ENCODE assay signal across 9 cellular contexts in the genomic region with DNA sequence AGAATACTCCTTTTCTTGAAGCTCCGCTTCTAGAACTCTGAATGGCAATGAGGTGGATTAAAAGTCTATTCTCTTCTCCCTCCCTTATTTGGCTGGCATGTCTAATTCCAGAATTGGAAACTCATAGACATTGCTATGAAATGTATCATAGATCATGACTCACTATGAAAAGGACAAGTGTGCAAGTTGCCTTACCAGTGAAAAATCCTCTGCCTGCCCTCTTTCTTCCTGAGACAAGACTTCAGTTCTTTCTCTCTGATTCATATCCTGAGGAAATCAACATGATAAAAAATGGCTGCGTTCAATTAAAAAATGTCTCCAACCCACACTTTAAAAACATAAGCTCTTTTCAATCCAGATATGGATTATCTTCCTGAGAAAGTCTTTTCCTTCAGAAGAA.
A peak's percentile ranks its signal among the peaks of the same experiment; 100 is the strongest.
DNase-seq lines count a peak whose midpoint lies in the region; ATAC-seq and TF ChIP-seq lines count a peak whose summit lies in the region.
"Had no signal": no experiment of that assay in that cellular context is flagged by ENCODE, and none has a peak within 500 bp of the region (broad histone marks: within the 10 kb centered on the region; RNA-seq: fewer than 3 reads in every experiment).

No MANE protein-coding gene starts in this region.

- H3K4me1 ChIP-seq in ascending aorta (peaks cover 7 to 57% of the 10 kb centered on the region in 2 donors), smooth muscle cell (ENCODE audit: low read depth) (peaks cover 15% of the 10 kb centered on the region)

- no peaks in the 10 kb centered on the region for H3K27me3 ChIP-seq in ascending aorta
- H3K27me3 ChIP-seq in smooth muscle cell (ENCODE audit: low read depth): no peaks in the 10 kb centered on the region

- H3K27ac ChIP-seq in ascending aorta (peak overlapping the region; percentile 89 to 92), smooth muscle cell (ENCODE audit: low read depth) (peak overlapping the region; percentile 96)

- TF ChIP-seq CTCF in ascending aorta (IDR thresholded peaks at IDR 0.05) (no peak), smooth muscle cell (IDR thresholded peaks at IDR 0.05; ENCODE audit: borderline replicate concordance, insufficient read depth, poor library complexity, severe bottlenecking) (no peak), GM13977 (IDR thresholded peaks at IDR 0.05; ENCODE audit: extremely low read depth, insufficient read depth, missing control alignments) (no peak)

- H4K20me1 ChIP-seq in smooth muscle cell (ENCODE audit: low read depth): no peaks in the 10 kb centered on the region

- peak; percentile 73 for ATAC-seq in Right ventricle myocardium superior (ENCODE audit: poor library complexity)
- ATAC-seq in GM18517 (IDR thresholded peaks at IDR 0.05; ENCODE audit: unreplicated experiment): no peak

- intact Hi-C loops in ascending aorta (cut with DNase I): no loop called here
- intact Hi-C loops in Right ventricle myocardium superior (cut with DNase I): no loop called here

- H2AFZ ChIP-seq in smooth muscle cell (ENCODE audit: low read depth): no peak overlapping the region

- H3F3A ChIP-seq in smooth muscle cell (ENCODE audit: low read depth): peaks cover 36% of the 10 kb centered on the region

- H3K36me3 ChIP-seq in ascending aorta (peaks cover 0 to 13% of the 10 kb centered on the region in 2 donors), smooth muscle cell (ENCODE audit: low read depth) (no peaks in the 10 kb centered on the region)

- H3K9me3 ChIP-seq in ascending aorta (peaks cover 14 to 28% of the 10 kb centered on the region in 2 donors), smooth muscle cell (replicated peaks; ENCODE audit: low read depth) (no peaks in the 10 kb centered on the region)

- WGBS in smooth muscle cell (ENCODE audit: low lambda C conversion rate): 20% methylated on average over 2 of the region's 2 CpGs

- H3K4me3 ChIP-seq in ascending aorta (no peak overlapping the region), smooth muscle cell (no peak overlapping the region)

- H3K4me2 ChIP-seq in smooth muscle cell: peak overlapping the region; percentile 50

- in situ Hi-C loops in GM13977 (cut with MboI; ENCODE audit: low pct_unique_long_range_greater_than_20kb, low sequenced_read_pairs, unreplicated experiment): no loop called here

- DNase-seq in H4 (ENCODE audit: low spot score) (peak; percentile 80), ascending aorta (ENCODE audit: low spot score in 2 of 2) (no peak), Right ventricle myocardium superior (no peak), smooth muscle cell (lab: John Stamatoyannopoulos, UW; ENCODE audit: unreplicated experiment) (no peak), NCI-H2196 (lab: John Stamatoyannopoulos, UW; ENCODE audit: unreplicated experiment) (no peak), mucosa of gallbladder (ENCODE audit: low spot score) (no peak), GM13977 (ENCODE audit: low spot score) (no peak)
- DNase-seq: NK-92 treated with Interleukin-12 subunit alpha and Interleukin-12 subunit beta, amount 100 ng/mL, for 24 hours had no signal

- H3K79me2 ChIP-seq in smooth muscle cell (ENCODE audit: low read depth): peaks cover 40% of the 10 kb centered on the region

- H3K9ac ChIP-seq in smooth muscle cell (ENCODE audit: low read depth): peak overlapping the region; percentile 52
